1 cellular context compared by ENCODE assay signal in the genomic region with DNA sequence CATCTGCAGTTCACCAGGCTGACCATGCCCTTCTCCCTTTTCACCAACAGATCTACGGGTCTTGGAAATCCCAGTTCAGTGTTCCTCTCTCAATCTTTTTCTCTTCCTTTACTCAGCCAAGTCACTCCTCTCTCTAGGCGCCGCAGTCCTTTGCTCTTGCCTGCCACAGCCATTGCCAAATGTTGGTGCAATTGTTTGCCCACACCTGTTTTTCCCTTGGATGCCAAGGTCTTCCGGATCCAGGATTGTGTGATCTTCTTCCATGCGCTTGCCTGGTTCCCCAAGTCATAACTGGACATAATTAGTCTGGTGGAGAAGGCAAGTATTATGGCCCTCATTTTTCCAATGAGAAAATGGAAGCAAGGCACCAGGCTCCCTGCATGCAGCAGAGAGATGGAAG.
TF ChIP-seq lines count a peak whose summit lies in the region.

No MANE protein-coding gene starts in this region.

TF ChIP-seq in GM23338, 12 proteins besides CTCF, POLR2A, EP300 and RAD21 (continued from another document):
- TF ChIP-seq, protein P1, sequence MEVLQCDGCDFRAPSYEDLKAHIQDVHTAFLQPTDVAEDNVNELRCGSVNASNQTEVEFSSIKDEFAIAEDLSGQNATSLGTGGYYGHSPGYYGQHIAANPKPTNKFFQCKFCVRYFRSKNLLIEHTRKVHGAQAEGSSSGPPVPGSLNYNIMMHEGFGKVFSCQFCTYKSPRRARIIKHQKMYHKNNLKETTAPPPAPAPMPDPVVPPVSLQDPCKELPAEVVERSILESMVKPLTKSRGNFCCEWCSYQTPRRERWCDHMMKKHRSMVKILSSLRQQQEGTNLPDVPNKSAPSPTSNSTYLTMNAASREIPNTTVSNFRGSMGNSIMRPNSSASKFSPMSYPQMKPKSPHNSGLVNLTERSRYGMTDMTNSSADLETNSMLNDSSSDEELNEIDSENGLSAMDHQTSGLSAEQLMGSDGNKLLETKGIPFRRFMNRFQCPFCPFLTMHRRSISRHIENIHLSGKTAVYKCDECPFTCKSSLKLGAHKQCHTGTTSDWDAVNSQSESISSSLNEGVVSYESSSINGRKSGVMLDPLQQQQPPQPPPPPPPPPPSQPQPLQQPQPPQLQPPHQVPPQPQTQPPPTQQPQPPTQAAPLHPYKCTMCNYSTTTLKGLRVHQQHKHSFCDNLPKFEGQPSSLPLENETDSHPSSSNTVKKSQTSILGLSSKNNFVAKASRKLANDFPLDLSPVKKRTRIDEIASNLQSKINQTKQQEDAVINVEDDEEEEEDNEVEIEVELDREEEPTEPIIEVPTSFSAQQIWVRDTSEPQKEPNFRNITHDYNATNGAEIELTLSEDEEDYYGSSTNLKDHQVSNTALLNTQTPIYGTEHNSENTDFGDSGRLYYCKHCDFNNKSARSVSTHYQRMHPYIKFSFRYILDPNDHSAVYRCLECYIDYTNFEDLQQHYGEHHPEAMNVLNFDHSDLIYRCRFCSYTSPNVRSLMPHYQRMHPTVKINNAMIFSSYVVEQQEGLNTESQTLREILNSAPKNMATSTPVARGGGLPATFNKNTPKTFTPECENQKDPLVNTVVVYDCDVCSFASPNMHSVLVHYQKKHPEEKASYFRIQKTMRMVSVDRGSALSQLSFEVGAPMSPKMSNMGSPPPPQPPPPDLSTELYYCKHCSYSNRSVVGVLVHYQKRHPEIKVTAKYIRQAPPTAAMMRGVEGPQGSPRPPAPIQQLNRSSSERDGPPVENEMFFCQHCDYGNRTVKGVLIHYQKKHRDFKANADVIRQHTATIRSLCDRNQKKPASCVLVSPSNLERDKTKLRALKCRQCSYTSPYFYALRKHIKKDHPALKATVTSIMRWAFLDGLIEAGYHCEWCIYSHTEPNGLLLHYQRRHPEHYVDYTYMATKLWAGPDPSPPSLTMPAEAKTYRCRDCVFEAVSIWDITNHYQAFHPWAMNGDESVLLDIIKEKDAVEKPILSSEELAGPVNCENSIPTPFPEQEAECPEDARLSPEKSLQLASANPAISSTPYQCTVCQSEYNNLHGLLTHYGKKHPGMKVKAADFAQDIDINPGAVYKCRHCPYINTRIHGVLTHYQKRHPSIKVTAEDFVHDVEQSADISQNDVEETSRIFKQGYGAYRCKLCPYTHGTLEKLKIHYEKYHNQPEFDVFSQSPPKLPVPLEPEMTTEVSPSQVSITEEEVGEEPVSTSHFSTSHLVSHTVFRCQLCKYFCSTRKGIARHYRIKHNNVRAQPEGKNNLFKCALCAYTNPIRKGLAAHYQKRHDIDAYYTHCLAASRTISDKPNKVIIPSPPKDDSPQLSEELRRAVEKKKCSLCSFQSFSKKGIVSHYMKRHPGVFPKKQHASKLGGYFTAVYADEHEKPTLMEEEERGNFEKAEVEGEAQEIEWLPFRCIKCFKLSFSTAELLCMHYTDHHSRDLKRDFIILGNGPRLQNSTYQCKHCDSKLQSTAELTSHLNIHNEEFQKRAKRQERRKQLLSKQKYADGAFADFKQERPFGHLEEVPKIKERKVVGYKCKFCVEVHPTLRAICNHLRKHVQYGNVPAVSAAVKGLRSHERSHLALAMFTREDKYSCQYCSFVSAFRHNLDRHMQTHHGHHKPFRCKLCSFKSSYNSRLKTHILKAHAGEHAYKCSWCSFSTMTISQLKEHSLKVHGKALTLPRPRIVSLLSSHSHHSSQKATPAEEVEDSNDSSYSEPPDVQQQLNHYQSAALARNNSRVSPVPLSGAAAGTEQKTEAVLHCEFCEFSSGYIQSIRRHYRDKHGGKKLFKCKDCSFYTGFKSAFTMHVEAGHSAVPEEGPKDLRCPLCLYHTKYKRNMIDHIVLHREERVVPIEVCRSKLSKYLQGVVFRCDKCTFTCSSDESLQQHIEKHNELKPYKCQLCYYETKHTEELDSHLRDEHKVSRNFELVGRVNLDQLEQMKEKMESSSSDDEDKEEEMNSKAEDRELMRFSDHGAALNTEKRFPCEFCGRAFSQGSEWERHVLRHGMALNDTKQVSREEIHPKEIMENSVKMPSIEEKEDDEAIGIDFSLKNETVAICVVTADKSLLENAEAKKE (CRISPR knock-in tag; IDR thresholded peaks at IDR 0.05) = no peak
